10 cellular contexts compared by ENCODE assay signal in the genomic region with DNA sequence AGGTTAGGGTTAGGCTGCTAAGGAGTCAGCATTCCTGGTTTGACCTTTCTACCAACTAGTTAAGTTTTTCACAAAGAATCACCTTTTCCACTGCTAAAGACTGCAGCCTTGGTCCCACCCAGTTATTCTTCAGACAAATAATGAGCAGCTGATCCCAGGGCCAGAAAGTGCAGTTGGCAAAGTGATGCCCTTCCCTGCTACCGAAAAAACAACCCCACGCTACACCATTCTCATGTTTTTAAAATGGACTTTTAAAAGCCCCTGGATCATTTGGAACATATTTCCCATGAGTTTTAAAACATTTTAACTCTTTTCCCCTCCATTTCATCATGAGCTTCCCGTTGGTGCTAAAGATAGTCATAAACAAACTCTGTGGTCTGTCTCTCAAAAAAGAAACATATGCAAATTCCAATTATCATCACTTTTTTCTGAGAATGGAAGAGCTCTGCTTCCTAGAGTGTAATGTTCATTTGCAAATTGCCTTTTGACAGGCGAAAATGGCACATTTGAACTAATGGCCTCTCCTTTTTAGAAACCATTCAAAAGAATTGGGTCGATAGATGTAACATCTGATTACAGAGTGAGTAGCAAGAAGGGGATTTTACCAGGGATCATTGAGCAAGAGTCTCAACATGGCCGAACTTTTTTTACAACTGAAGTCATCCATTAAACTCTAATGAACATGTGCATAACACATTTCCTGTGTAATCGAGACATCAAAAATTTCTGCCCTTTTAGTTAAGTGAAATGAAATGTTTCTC.
DNase-seq lines count a peak whose midpoint lies in the region; ATAC-seq and TF ChIP-seq lines count a peak whose summit lies in the region.
"Had no signal": no experiment of that assay in that cellular context is flagged by ENCODE, and none has a peak within 500 bp of the region (broad histone marks: within the 10 kb centered on the region; RNA-seq: fewer than 3 reads in every experiment).

No MANE protein-coding gene starts in this region.

- no peak for DNase-seq in activated naive CD8-positive, alpha-beta T cell treated with anti-CD3 and anti-CD28 coated beads for 36 hours
- no peak for DNase-seq in NCI-H226
- DNase-seq in DMS79 treated with DMSO at 0.1 percent for 48 hours (lab: John Stamatoyannopoulos, UW): no peak
- DNase-seq in D341Med (ENCODE audit: low spot score): no peak
- DNase-seq in pons (ENCODE audit: low spot score): no peak

- H3K4me2 ChIP-seq in BLaER1: peak overlapping the region; percentile 56

- peak overlapping the region; percentile 33; the same call in 1 of the 2 replicates for H3K4me3 ChIP-seq in BLaER1
- H3K4me3 ChIP-seq: prostate gland had no signal

- peaks cover 6% of the 10 kb centered on the region for H3K9me3 Mint-ChIP-seq in activated naive CD8-positive, alpha-beta T cell treated with anti-CD3 and anti-CD28 coated beads for 36 hours

- no peaks in the 10 kb centered on the region for H4K20me1 ChIP-seq in BLaER1

- H3K4me1 Mint-ChIP-seq in activated naive CD8-positive, alpha-beta T cell treated with anti-CD3 and anti-CD28 coated beads for 36 hours: peaks cover 35% of the 10 kb centered on the region

- peaks cover 13% of the 10 kb centered on the region for H3K36me3 Mint-ChIP-seq in activated naive CD8-positive, alpha-beta T cell treated with anti-CD3 and anti-CD28 coated beads for 36 hours

- peaks cover 11% of the 10 kb centered on the region for H3K9me3 ChIP-seq in BLaER1
- H3K9me3 ChIP-seq: prostate gland had no signal

- peak overlapping the region; percentile 5 for H3K4me3 Mint-ChIP-seq in activated naive CD8-positive, alpha-beta T cell treated with anti-CD3 and anti-CD28 coated beads for 36 hours

- H3K27ac ChIP-seq in BLaER1: peak overlapping the region; percentile 62
- H3K27ac ChIP-seq: epithelial cell of prostate, prostate gland had no signal

- peak; percentile 50 for ATAC-seq in HG03108 (IDR thresholded peaks at IDR 0.05; ENCODE audit: unreplicated experiment)

- no peaks in the 10 kb centered on the region for H3K27me3 ChIP-seq in BLaER1

- H3K36me3 ChIP-seq in BLaER1: no peaks in the 10 kb centered on the region
- H3K36me3 ChIP-seq: prostate gland had no signal

- peaks cover 50% of the 10 kb centered on the region for H3K4me1 ChIP-seq in BLaER1
- H3K4me1 ChIP-seq: prostate gland had no signal

- H3K9ac ChIP-seq in BLaER1: peak overlapping the region; percentile 21; the same call in 1 of the 2 replicates

- H3K27ac Mint-ChIP-seq in activated naive CD8-positive, alpha-beta T cell treated with anti-CD3 and anti-CD28 coated beads for 36 hours: peak overlapping the region; percentile 91

- peak; percentile 27 for TF ChIP-seq POLR2A in GM19099 (IDR thresholded peaks at IDR 0.05; ENCODE audit: extremely low read depth, insufficient read length, low read depth)

- H3K27me3 Mint-ChIP-seq in activated naive CD8-positive, alpha-beta T cell treated with anti-CD3 and anti-CD28 coated beads for 36 hours: no peaks in the 10 kb centered on the region
